27 cellular contexts compared by ENCODE assay signal in genomic region chr3:9032236-9032777, GRCh38.
"Had no signal": no experiment of that assay in that cellular context is flagged by ENCODE, and none has a peak within 500 bp of the region (broad histone marks: within the 10 kb centered on the region; RNA-seq: fewer than 3 reads in every experiment).

No MANE protein-coding gene starts in this region.

- H3K27ac ChIP-seq: brain microvascular endothelial cell, cardiac muscle cell, Peyer's patch, SJSA1, VCaP had no signal

- H3K27me3 ChIP-seq: brain microvascular endothelial cell, cardiac muscle cell, Peyer's patch, SJSA1 had no signal

- H3K9me3 ChIP-seq: Peyer's patch, SJSA1 had no signal

- H3K27me3 Mint-ChIP-seq: activated CD4-positive, alpha-beta memory T cell treated with anti-CD3 and anti-CD28 coated beads for 36 hours; activated CD4-positive, alpha-beta T cell treated with anti-CD3 and anti-CD28 coated beads, Interleukin-2, amount 10 ng/mL, durations not matched to agents 7 days and 5 days had no signal

- H3K9me3 Mint-ChIP-seq: activated CD4-positive, alpha-beta memory T cell treated with anti-CD3 and anti-CD28 coated beads for 36 hours; activated CD4-positive, alpha-beta T cell treated with anti-CD3 and anti-CD28 coated beads, Interleukin-2, amount 10 ng/mL, durations not matched to agents 7 days and 5 days; activated naive CD4-positive, alpha-beta T cell treated with anti-CD3 and anti-CD28 coated beads, Interleukin-2, amount 50 U/mL, for 72 hours; activated T-cell treated with anti-CD3 and anti-CD28 coated beads, Interleukin-2, amount 50 U/mL, for 4 hours had no signal

- H3K27ac Mint-ChIP-seq: activated CD4-positive, alpha-beta memory T cell treated with anti-CD3 and anti-CD28 coated beads for 36 hours; activated CD4-positive, alpha-beta T cell treated with anti-CD3 and anti-CD28 coated beads, Interleukin-2, amount 10 ng/mL, durations not matched to agents 7 days and 5 days; T-helper 17 cell had no signal

- H3K36me3 Mint-ChIP-seq: activated CD4-positive, alpha-beta memory T cell treated with anti-CD3 and anti-CD28 coated beads for 36 hours; activated naive CD4-positive, alpha-beta T cell treated with anti-CD3 and anti-CD28 coated beads, Interleukin-2, amount 50 U/mL, for 72 hours had no signal

- ATAC-seq: activated naive CD4-positive, alpha-beta T cell treated with anti-CD3 and anti-CD28 coated beads, Interleukin-2, amount 50 U/mL, for 72 hours; activated T-cell treated with anti-CD3 and anti-CD28 coated beads, Interleukin-2, amount 50 U/mL, for 4 hours; K562; T-helper 17 cell had no signal

- H3K4me3 ChIP-seq: cardiac muscle cell, K562, Peyer's patch, SJSA1 had no signal

- H3K36me3 ChIP-seq: brain microvascular endothelial cell, cardiac muscle cell, Peyer's patch, SJSA1 had no signal

- H3K4me3 Mint-ChIP-seq: activated CD4-positive, alpha-beta memory T cell treated with anti-CD3 and anti-CD28 coated beads for 36 hours; activated CD4-positive, alpha-beta T cell treated with anti-CD3 and anti-CD28 coated beads, Interleukin-2, amount 10 ng/mL, durations not matched to agents 7 days and 5 days; activated T-cell treated with anti-CD3 and anti-CD28 coated beads, Interleukin-2, amount 50 U/mL, for 4 hours; T-helper 17 cell had no signal

- DNase-seq: activated CD4-positive, alpha-beta memory T cell treated with anti-CD3 and anti-CD28 coated beads for 36 hours; activated CD4-positive, alpha-beta T cell treated with anti-CD3 and anti-CD28 coated beads, Interleukin-2, amount 10 ng/mL, durations not matched to agents 7 days and 5 days; activated CD4-positive, CD25-positive, alpha-beta regulatory T cell; activated CD8-positive, alpha-beta memory T cell treated with anti-CD3 and anti-CD28 coated beads for 24 hours; activated effector memory CD4-positive, alpha-beta T cell treated with anti-CD3 and anti-CD28 coated beads, Interleukin-2, amount 50 U/mL, for 16 hours; activated naive CD4-positive, alpha-beta T cell treated with Interleukin-2 at 50 U/mL for 16 hours; activated T-cell treated with anti-CD3 and anti-CD28 coated beads, Interleukin-2, amount 50 U/mL, for 4 hours; amygdala; brain microvascular endothelial cell; Kasumi-1; NCI-H1048; NCI-H146; NCI-H187 treated with DMSO at 0.1 percent for 48 hours; NCI-H2081 treated with DMSO at 0.1 percent for 48 hours; NCI-H2171 treated with DMSO at 0.1 percent for 48 hours; NCI-H345; NCI-H510A; Peyer's patch; SHP77; T-helper 17 cell; T-helper 9 cell had no signal

- FAIRE-seq: K562, TTC549 had no signal
